8 cellular contexts compared by ENCODE assay signal in the genomic region with DNA sequence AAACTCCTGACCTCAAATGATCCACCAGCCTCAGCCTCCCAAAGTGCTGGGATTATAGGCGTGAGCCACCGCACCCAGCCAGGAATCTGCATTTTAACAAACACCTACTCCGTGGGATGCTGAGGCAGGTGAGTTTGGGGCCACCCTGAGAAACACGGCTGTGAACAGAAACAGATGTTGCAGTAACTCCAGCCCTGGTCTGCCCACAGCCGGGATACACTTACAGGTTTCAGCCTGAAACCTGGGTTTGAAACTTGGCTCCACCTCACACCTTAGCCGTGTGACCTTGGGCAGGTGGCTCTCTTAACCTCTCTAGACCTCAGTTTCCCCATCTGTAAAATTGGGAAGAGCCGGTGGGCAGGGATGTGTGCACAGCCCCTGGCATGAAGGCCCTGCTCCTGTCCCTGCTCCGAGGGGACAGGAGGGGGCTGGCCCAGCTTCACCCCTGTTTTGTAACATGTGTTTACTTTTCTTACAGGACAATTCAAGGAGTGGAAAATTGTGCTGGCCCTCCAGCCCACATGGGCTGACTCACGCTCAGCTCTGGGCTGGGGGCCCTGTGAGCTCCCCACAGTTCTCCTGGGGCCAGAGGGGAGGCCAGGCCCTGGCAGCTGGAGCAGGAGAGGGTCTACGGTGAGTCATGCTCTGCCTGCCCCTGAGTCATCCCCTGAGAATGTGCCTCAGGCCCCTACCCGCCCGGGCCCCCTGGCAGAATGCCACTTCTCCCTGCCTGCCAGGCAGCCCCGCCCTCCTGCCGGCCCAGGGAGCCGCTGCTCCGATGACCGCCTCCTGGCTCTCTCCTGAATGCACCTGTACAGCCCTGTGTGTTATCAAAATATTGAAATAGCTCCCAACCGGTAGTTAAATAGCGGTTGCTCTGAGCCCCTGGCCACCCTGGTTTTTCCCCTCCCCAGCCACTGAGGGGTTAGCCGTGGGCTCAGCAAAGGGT. TPM values are rescaled to one million over a fixed set of nuclear protein-coding genes. Genes with fewer than 3 reads are reported as not detected.
DNase-seq lines count a peak whose midpoint lies in the region; ATAC-seq, FAIRE-seq and TF ChIP-seq lines count a peak whose summit lies in the region.

No MANE protein-coding gene starts in this region.

- peak overlapping the region; percentile 88 for H3K27ac Mint-ChIP-seq in astrocyte (ENCODE audit: unreplicated experiment)
- no peak overlapping the region for H3K27ac Mint-ChIP-seq in stimulated activated effector memory CD8-positive, alpha-beta T cell treated with anti-CD3 and anti-CD28 coated beads, Interleukin-12 subunit alpha, Interleukin-12 subunit beta, amount 100 ng/mL, for 72 hours

- H3K4me3 Mint-ChIP-seq in astrocyte (ENCODE audit: unreplicated experiment) = peak overlapping the region; percentile 78
- H3K4me3 Mint-ChIP-seq in stimulated activated effector memory CD8-positive, alpha-beta T cell treated with anti-CD3 and anti-CD28 coated beads, Interleukin-12 subunit alpha, Interleukin-12 subunit beta, amount 100 ng/mL, for 72 hours = no peak overlapping the region

- peaks cover 35% of the 10 kb centered on the region for H3K4me1 Mint-ChIP-seq in astrocyte (ENCODE audit: low read depth, unreplicated experiment)
- H3K4me1 Mint-ChIP-seq in stimulated activated effector memory CD8-positive, alpha-beta T cell treated with anti-CD3 and anti-CD28 coated beads, Interleukin-12 subunit alpha, Interleukin-12 subunit beta, amount 100 ng/mL, for 72 hours = no peaks in the 10 kb centered on the region

- no peaks in the 10 kb centered on the region for H3K79me2 ChIP-seq in astrocyte (ENCODE audit: insufficient read depth, low read length)

- no peaks in the 10 kb centered on the region for H3K27me3 Mint-ChIP-seq in astrocyte (ENCODE audit: low read depth, unreplicated experiment)

- H3K4me1 ChIP-seq in astrocyte (ENCODE audit: insufficient read depth, low read length) (peaks cover 33% of the 10 kb centered on the region), iPS-20b (ENCODE audit: insufficient read depth, low read length) (peaks cover 15% of the 10 kb centered on the region)

- H3K27me3 ChIP-seq in astrocyte (ENCODE audit: insufficient read depth, low read length) (no peaks in the 10 kb centered on the region), iPS-20b (ENCODE audit: insufficient read depth, low read length) (no peaks in the 10 kb centered on the region)

- H3K36me3 ChIP-seq in astrocyte (ENCODE audit: insufficient read depth, low read length) (no peaks in the 10 kb centered on the region), iPS-20b (ENCODE audit: insufficient read depth, low read depth, low read length) (no peaks in the 10 kb centered on the region)

- peaks cover 6% of the 10 kb centered on the region for H4K20me1 ChIP-seq in astrocyte (ENCODE audit: insufficient read depth, low read length)

- DNase-seq in G401 (ENCODE audit: low spot score) (peak; percentile 21), NCI-H2029 treated with DMSO at 0.1 percent for 48 hours (lab: John Stamatoyannopoulos, UW) (peak; percentile 63), astrocyte (ENCODE audit: low read depth) (peak; percentile 94)
- DNase-seq in stimulated activated effector memory CD8-positive, alpha-beta T cell treated with anti-CD3 and anti-CD28 coated beads, Interleukin-12 subunit alpha, Interleukin-12 subunit beta, amount 100 ng/mL, for 72 hours (ENCODE audit: low spot score in 2 of 2) = no peak
- DNase-seq in activated CD4-positive, alpha-beta T cell treated with anti-CD3 and anti-CD28 coated beads, Interleukin-2, amount 50 U/mL, for 4 hours = no peak

- H2AFZ ChIP-seq in astrocyte (ENCODE audit: low read depth, low read length) = no peak overlapping the region

- no peak for TF ChIP-seq CTCF in astrocyte (IDR thresholded peaks at IDR 0.05; ENCODE audit: insufficient read depth, low read depth, low read length)

- H3K4me3 ChIP-seq in astrocyte (ENCODE audit: insufficient read depth, low read depth, low read length) = no peak overlapping the region
- no peak overlapping the region for H3K4me3 ChIP-seq in iPS-20b (ENCODE audit: low read length)

- no peaks in the 10 kb centered on the region for H3K9me3 ChIP-seq in astrocyte (ENCODE audit: insufficient read depth, low read depth, low read length)
- H3K9me3 ChIP-seq in iPS-20b (ENCODE audit: insufficient read depth, low read depth, low read length) = no peaks in the 10 kb centered on the region

- peak; percentile 29 for ATAC-seq in stimulated activated effector memory CD8-positive, alpha-beta T cell treated with anti-CD3 and anti-CD28 coated beads, Interleukin-12 subunit alpha, Interleukin-12 subunit beta, amount 100 ng/mL, for 72 hours
- no peak for ATAC-seq in HG02852 (IDR thresholded peaks at IDR 0.05; ENCODE audit: unreplicated experiment)
- ATAC-seq in GM19463 (IDR thresholded peaks at IDR 0.05; ENCODE audit: unreplicated experiment) = no peak

- H3K27ac ChIP-seq in astrocyte (ENCODE audit: low read depth, low read length) (peak overlapping the region; percentile 86), iPS-20b (ENCODE audit: low read length) (no peak overlapping the region)

- peak overlapping the region; percentile 81 for H3K4me2 ChIP-seq in astrocyte (ENCODE audit: low read length)

- in situ Hi-C loops in G401 (cut with HindIII; ENCODE audit: low sequenced_read_pairs) = no loop called here

- no peaks in the 10 kb centered on the region for H3K36me3 Mint-ChIP-seq in astrocyte (ENCODE audit: low read depth, unreplicated experiment)
- no peaks in the 10 kb centered on the region for H3K36me3 Mint-ChIP-seq in stimulated activated effector memory CD8-positive, alpha-beta T cell treated with anti-CD3 and anti-CD28 coated beads, Interleukin-12 subunit alpha, Interleukin-12 subunit beta, amount 100 ng/mL, for 72 hours

- peak; percentile 32 for FAIRE-seq in astrocyte (lab: Jason Lieb, UNC)

- no peaks in the 10 kb centered on the region for H3K9me3 Mint-ChIP-seq in astrocyte (ENCODE audit: unreplicated experiment)
- no peaks in the 10 kb centered on the region for H3K9me3 Mint-ChIP-seq in stimulated activated effector memory CD8-positive, alpha-beta T cell treated with anti-CD3 and anti-CD28 coated beads, Interleukin-12 subunit alpha, Interleukin-12 subunit beta, amount 100 ng/mL, for 72 hours

- peak overlapping the region; percentile 66 for H3K9ac ChIP-seq in astrocyte (ENCODE audit: low read length)
- H3K9ac ChIP-seq in iPS-20b (ENCODE audit: low read depth, low read length) = peak overlapping the region; percentile 16; the same call in 1 of the 2 replicates

RNA-seq across cellular contexts. Expression of gene PPL, which starts 7.7 kb away (rescaled TPM):
- total RNA-seq in G401 (2014; rRNA removed; shearing (Covaris generic)) = 33.2 and 41.0 TPM in 2 replicates
- total RNA-seq in astrocyte = 5.8 and 12.3 TPM in 2 replicates

RNA-seq across cellular contexts. Expression of gene SEC14L5, which starts 13.5 kb away (rescaled TPM):
- 0.10 and 0.86 TPM in 2 replicates for total RNA-seq in G401 (2014; rRNA removed; shearing (Covaris generic))
- 0.12 and 0.32 TPM in 2 replicates for total RNA-seq in astrocyte

Comparison
In these comparisons a context has a peak if more than half of its experiments do, and no peak if none do; other contexts are left out.
1. DNase-seq: peak in G401 (single experiment), NCI-H2029 treated with DMSO at 0.1 percent for 48 hours (single experiment) and astrocyte (single experiment); none in stimulated activated effector memory CD8-positive, alpha-beta T cell treated with anti-CD3 and anti-CD28 coated beads, Interleukin-12 subunit alpha, Interleukin-12 subunit beta, amount 100 ng/mL, for 72 hours (0 of 2) and activated CD4-positive, alpha-beta T cell treated with anti-CD3 and anti-CD28 coated beads, Interleukin-2, amount 50 U/mL, for 4 hours (0 of 2).